In genomic region chr12:53670966-53671365, GRCh38 we compare ENCODE assay signal across 20 cellular contexts. TPM values are rescaled to one million over a fixed set of nuclear protein-coding genes. Genes with fewer than 3 reads are reported as not detected.
DNase-seq lines count a peak whose midpoint lies in the region; ATAC-seq, FAIRE-seq and TF ChIP-seq lines count a peak whose summit lies in the region.
"Had no signal": no experiment of that assay in that cellular context is flagged by ENCODE, and none has a peak within 500 bp of the region (broad histone marks: within the 10 kb centered on the region; RNA-seq: fewer than 3 reads in every experiment).

No MANE protein-coding gene starts in this region.

- H3K4me2 ChIP-seq in DND-41 (ENCODE audit: insufficient read depth, low read length): peak overlapping the region; percentile 42; the same call in 1 of the 2 replicates
- H3K4me2 ChIP-seq in KMS-11: peak overlapping the region; percentile 50
- H3K4me2 ChIP-seq in endothelial cell of umbilical vein (ENCODE audit: insufficient read depth, low read length): no peak overlapping the region

- ATAC-seq in activated CD4-positive, alpha-beta T cell treated with anti-CD3 and anti-CD28 coated beads for 36 hours: no peak
- no peak for ATAC-seq in DND-41 (ENCODE audit: insufficient read depth, low read depth)

- peak; percentile 42 for FAIRE-seq in endothelial cell of umbilical vein (lab: Jason Lieb, UNC)
- FAIRE-seq: A204.1, HTR-8/SVneo had no signal

- H3K27ac Mint-ChIP-seq in activated CD4-positive, alpha-beta T cell treated with anti-CD3 and anti-CD28 coated beads for 36 hours: peak overlapping the region; percentile 34

- POLR2A ChIA-PET in activated CD4-positive, alpha-beta T cell treated with anti-CD3 and anti-CD28 coated beads for 36 hours (lab: Charles Lee): no interaction called here
- POLR2A ChIA-PET in endothelial cell of umbilical vein (lab: Charles Lee): no interaction called here

- H3K4me3 ChIP-seq in DND-41 (ENCODE audit: low read depth in 1 of 2, low read length in 2 of 2) (no peak overlapping the region), KMS-11 (IDR thresholded peaks at IDR 0.05; ENCODE audit: insufficient read depth, low read depth, low read length) (no peak overlapping the region), endothelial cell of umbilical vein (replicated peaks in 1 of 3; ENCODE audit: insufficient read depth in 1 of 3, low read depth in 1 of 3, low read length in 3 of 3) (no peak overlapping the region), uterus (no peak overlapping the region)
- H3K4me3 ChIP-seq: SJSA1 had no signal

- dilution Hi-C loops in endothelial cell of umbilical vein (cut with MboI; ENCODE audit: extremely low pct_ligation_motif_present, low sequenced_read_pairs): no loop called here

- no peaks in the 10 kb centered on the region for H3K27me3 ChIP-seq in DND-41 (ENCODE audit: insufficient read depth, low read length, poor library complexity)
- no peaks in the 10 kb centered on the region for H3K27me3 ChIP-seq in KMS-11 (ENCODE audit: insufficient read depth, low read depth)
- H3K27me3 ChIP-seq in endothelial cell of umbilical vein (ENCODE audit: control insufficient read depth in 2 of 2, insufficient read depth in 2 of 2, low read length in 2 of 2): no peaks in the 10 kb centered on the region
- H3K27me3 ChIP-seq in uterus: no peaks in the 10 kb centered on the region
- H3K27me3 ChIP-seq: SJSA1 had no signal

- H3K4me3 Mint-ChIP-seq in activated CD4-positive, alpha-beta T cell treated with anti-CD3 and anti-CD28 coated beads for 36 hours: no peak overlapping the region

- CTCF ChIA-PET in activated CD4-positive, alpha-beta T cell treated with anti-CD3 and anti-CD28 coated beads for 36 hours (lab: Charles Lee): interaction anchor here (0.5 to 2.3 kb wide), 4 partner anchors 20 to 278 kb away, joined by 3 to 10 read pairs (median 4); no protein-coding TSS in a partner anchor
- CTCF ChIA-PET in endothelial cell of umbilical vein (lab: Charles Lee): interaction anchor here (1.9 kb wide), 1 partner anchor 127 kb away, joined by 8 read pairs; no protein-coding TSS in a partner anchor

- no peak for TF ChIP-seq CTCF in DND-41 (IDR thresholded peaks at IDR 0.05; ENCODE audit: borderline replicate concordance, extremely low read depth, low read length, poor library complexity, severe bottlenecking)
- no peak for TF ChIP-seq CTCF in KMS-11 (conservative IDR thresholded peaks at IDR 0.05; ENCODE audit: low read depth, low read length)
- no peak for TF ChIP-seq CTCF in endothelial cell of umbilical vein (IDR thresholded peaks at IDR 0.05; ENCODE audit: extremely low read depth in 1 of 2, insufficient read depth in 1 of 2, low read depth in 1 of 2, low read length in 2 of 2)
- no peak for TF ChIP-seq CTCF in uterus (IDR thresholded peaks at IDR 0.05)

- H3K27ac ChIP-seq in DND-41 (ENCODE audit: low read length) (no peak overlapping the region), KMS-11 (peak overlapping the region; percentile 69; the same call in 1 of the 2 replicates), endothelial cell of umbilical vein (ENCODE audit: insufficient read depth, low read depth, low read length) (no peak overlapping the region), substantia nigra (ENCODE audit: low read depth, low read length, poor library complexity, severe bottlenecking) (no peak overlapping the region), uterus (no peak overlapping the region)
- H3K27ac ChIP-seq: SJSA1 had no signal

- H2AFZ ChIP-seq in DND-41 (ENCODE audit: low read depth, low read length) (no peak overlapping the region), KMS-11 (ENCODE audit: low read depth) (no peak overlapping the region), endothelial cell of umbilical vein (ENCODE audit: low read depth, low read length) (no peak overlapping the region)

- H3K9me3 ChIP-seq in DND-41 (ENCODE audit: insufficient read depth, low read length, severe bottlenecking): no peaks in the 10 kb centered on the region
- H3K9me3 ChIP-seq in endothelial cell of umbilical vein (replicated peaks; ENCODE audit: control insufficient read depth, insufficient read depth, low read length): no peaks in the 10 kb centered on the region
- no peaks in the 10 kb centered on the region for H3K9me3 ChIP-seq in uterus
- H3K9me3 ChIP-seq: SJSA1 had no signal

- H4K20me1 ChIP-seq in DND-41 (ENCODE audit: insufficient read depth, low read length) (peaks cover 24% of the 10 kb centered on the region; the same call in 1 of the 2 replicates), KMS-11 (ENCODE audit: insufficient read depth) (no peaks in the 10 kb centered on the region), endothelial cell of umbilical vein (replicated peaks; ENCODE audit: control insufficient read depth, extremely low read depth, insufficient read depth, low read length) (no peaks in the 10 kb centered on the region)

- H3K4me1 ChIP-seq in DND-41 (ENCODE audit: insufficient read depth, low read length) (peaks cover 39% of the 10 kb centered on the region), KMS-11 (ENCODE audit: low read depth, poor library complexity, severe bottlenecking) (peaks cover 87% of the 10 kb centered on the region), endothelial cell of umbilical vein (ENCODE audit: control insufficient read depth, extremely low read depth, insufficient read depth, low read length) (peaks cover 15% of the 10 kb centered on the region), uterus (no peaks in the 10 kb centered on the region)

- H3K27me3 Mint-ChIP-seq in activated CD4-positive, alpha-beta T cell treated with anti-CD3 and anti-CD28 coated beads for 36 hours: no peaks in the 10 kb centered on the region
- H3K27me3 Mint-ChIP-seq: IgD-negative memory B cell had no signal

- no peak overlapping the region for H3K9ac ChIP-seq in DND-41 (ENCODE audit: low read depth, low read length)
- no peak overlapping the region for H3K9ac ChIP-seq in KMS-11
- H3K9ac ChIP-seq in endothelial cell of umbilical vein (replicated peaks; ENCODE audit: extremely low read depth, insufficient read depth, low read length): no peak overlapping the region

- TF ChIP-seq POLR2A in endothelial cell of umbilical vein (IDR thresholded peaks at IDR 0.05; ENCODE audit: low read depth, low read length) (no peak), uterus (IDR thresholded peaks at IDR 0.05) (no peak)

- H3K36me3 ChIP-seq in DND-41 (ENCODE audit: insufficient read depth, low read length): peaks cover 83% of the 10 kb centered on the region
- H3K36me3 ChIP-seq in KMS-11 (ENCODE audit: insufficient read depth): peaks cover 33% of the 10 kb centered on the region; the same call in 1 of the 2 replicates
- H3K36me3 ChIP-seq in endothelial cell of umbilical vein (ENCODE audit: control insufficient read depth in 2 of 2, extremely low read depth in 1 of 2, insufficient read depth in 2 of 2, low read length in 2 of 2): peaks cover 8 to 31% of the 10 kb centered on the region in 2 experiments
- no peaks in the 10 kb centered on the region for H3K36me3 ChIP-seq in uterus

- H3K9me1 ChIP-seq in endothelial cell of umbilical vein (replicated peaks; ENCODE audit: control insufficient read depth, extremely low read depth, insufficient read depth, low read length): no peaks in the 10 kb centered on the region

- H3K9me3 Mint-ChIP-seq in activated CD4-positive, alpha-beta T cell treated with anti-CD3 and anti-CD28 coated beads for 36 hours (ENCODE audit: low read depth): no peaks in the 10 kb centered on the region
- H3K9me3 Mint-ChIP-seq: IgD-negative memory B cell had no signal

- H3K79me2 ChIP-seq in DND-41 (ENCODE audit: insufficient read depth, low read length) (peaks cover 60% of the 10 kb centered on the region), KMS-11 (ENCODE audit: insufficient read depth, low read depth) (peaks cover 67% of the 10 kb centered on the region), endothelial cell of umbilical vein (ENCODE audit: control insufficient read depth, insufficient read depth, low read length) (peaks cover 42% of the 10 kb centered on the region)

- intact Hi-C loops in activated CD4-positive, alpha-beta T cell treated with anti-CD3 and anti-CD28 coated beads for 36 hours (cut with DNase I, micrococcal nuclease): no loop called here
- intact Hi-C loops in endothelial cell of umbilical vein (cut with micrococcal nuclease): no loop called here
- intact Hi-C loops in uterus (cut with DNase I; ENCODE audit: low total_unique reads): no loop called here

- H3K36me3 Mint-ChIP-seq in activated CD4-positive, alpha-beta T cell treated with anti-CD3 and anti-CD28 coated beads for 36 hours (ENCODE audit: low read depth): peaks cover 58% of the 10 kb centered on the region

- peaks cover 32% of the 10 kb centered on the region for H3K4me1 Mint-ChIP-seq in activated CD4-positive, alpha-beta T cell treated with anti-CD3 and anti-CD28 coated beads for 36 hours

- no peak for DNase-seq in activated CD4-positive, alpha-beta T cell treated with anti-CD3 and anti-CD28 coated beads for 36 hours
- no peak for DNase-seq in activated CD4-positive, alpha-beta T cell treated with anti-CD3 and anti-CD28 coated beads, Interleukin-2, amount 50 U/mL, for 48 hours
- DNase-seq in DND-41: no peak
- no peak for DNase-seq in endothelial cell of umbilical vein (ENCODE audit: low read depth, low spot score)
- no peak for DNase-seq in mucosa of gallbladder (ENCODE audit: low spot score)
- DNase-seq in substantia nigra (lab: John Stamatoyannopoulos, UW): no peak
- no peak for DNase-seq in uterus
- DNase-seq: C1 segment of cervical spinal cord, H7, MV-4-11, NCI-H1436, NCI-H2029 treated with DMSO at 0.1 percent for 48 hours, NCI-H2171 treated with DMSO at 0.1 percent for 48 hours, NCI-H446 treated with DMSO at 0.1 percent for 48 hours, NCI-H748 treated with DMSO at 0.1 percent for 48 hours had no signal

- no TSS peak for BruUV-seq in endothelial cell of umbilical vein (replicated peaks; lab: Mats Ljungman, UMichigan)

RNA-seq across cellular contexts. Expression of gene ATP5MC2, which starts 4.9 kb away (rescaled TPM):
- 100 to 1,000 TPM; 356 to 415 TPM for total RNA-seq in activated CD4-positive, alpha-beta T cell treated with anti-CD3 and anti-CD28 coated beads for 36 hours
- total RNA-seq in endothelial cell of umbilical vein (375 and 402 TPM in 2 replicates), mucosa of gallbladder (318 TPM), uterus (100 to 1,000 TPM in 2 of 4 donors, 10 to 100 TPM in 2; 68.9 to 215 (median 133) TPM)
- polyA plus RNA-seq in endothelial cell of umbilical vein: 820 and 971 TPM in 2 replicates
- 532 and 616 TPM in 2 replicates for polyA plus RNA-seq in endothelial cell of umbilical vein (2011; cell fraction: cytosol; rRNA removed)
- 178 and 218 TPM in 2 replicates for polyA plus RNA-seq in endothelial cell of umbilical vein (2011; cell fraction: nucleus; rRNA removed)
- 505 and 689 TPM in 2 replicates for polyA plus RNA-seq in endothelial cell of umbilical vein (2012)
- 1,130 and 1,205 TPM in 2 replicates for polyA minus RNA-seq in endothelial cell of umbilical vein
- 471 TPM for polyA minus RNA-seq in endothelial cell of umbilical vein (2011; cell fraction: cytosol; rRNA and poly(A)+ RNA removed)
- 100 and 119 TPM in 2 replicates for polyA minus RNA-seq in endothelial cell of umbilical vein (2011; cell fraction: nucleus; rRNA and poly(A)+ RNA removed)

RNA-seq across cellular contexts. Expression of gene ATF7, which starts 44.8 kb away (rescaled TPM):
- 10 to 100 TPM; 23.0 to 28.1 TPM for total RNA-seq in activated CD4-positive, alpha-beta T cell treated with anti-CD3 and anti-CD28 coated beads for 36 hours
- 56.9 and 68.5 TPM in 2 replicates for total RNA-seq in endothelial cell of umbilical vein
- 31.4 and 36.0 TPM in 2 replicates for polyA plus RNA-seq in endothelial cell of umbilical vein
- polyA plus RNA-seq in endothelial cell of umbilical vein (2011; cell fraction: cytosol; rRNA removed): 28.0 and 28.4 TPM in 2 replicates
- polyA plus RNA-seq in endothelial cell of umbilical vein (2011; cell fraction: nucleus; rRNA removed): 68.6 and 78.7 TPM in 2 replicates
- polyA plus RNA-seq in endothelial cell of umbilical vein (2012): 28.7 and 33.8 TPM in 2 replicates
- 64.9 and 76.4 TPM in 2 replicates for polyA minus RNA-seq in endothelial cell of umbilical vein
- polyA minus RNA-seq in endothelial cell of umbilical vein (2011; cell fraction: cytosol; rRNA and poly(A)+ RNA removed): 14.8 TPM
- 55.6 and 80.4 TPM in 2 replicates for polyA minus RNA-seq in endothelial cell of umbilical vein (2011; cell fraction: nucleus; rRNA and poly(A)+ RNA removed)
- 53.3 TPM for total RNA-seq in mucosa of gallbladder
- 10 to 100 TPM; 10.6 to 47.6 (median 21.3) TPM for total RNA-seq in uterus

RNA-seq across cellular contexts. Expression of gene CALCOCO1, which starts 56.3 kb away (rescaled TPM):
- 10 to 100 TPM; 17.1 to 20.4 TPM for total RNA-seq in activated CD4-positive, alpha-beta T cell treated with anti-CD3 and anti-CD28 coated beads for 36 hours
- total RNA-seq in endothelial cell of umbilical vein (61.8 and 70.9 TPM in 2 replicates), mucosa of gallbladder (188 TPM), uterus (100 to 1,000 TPM; 121 to 219 (median 152) TPM)
- polyA plus RNA-seq in endothelial cell of umbilical vein: 135 and 146 TPM in 2 replicates
- 59.0 and 74.5 TPM in 2 replicates for polyA plus RNA-seq in endothelial cell of umbilical vein (2011; cell fraction: cytosol; rRNA removed)
- 435 and 521 TPM in 2 replicates for polyA plus RNA-seq in endothelial cell of umbilical vein (2011; cell fraction: nucleus; rRNA removed)
- 63.7 and 64.1 TPM in 2 replicates for polyA plus RNA-seq in endothelial cell of umbilical vein (2012)
- polyA minus RNA-seq in endothelial cell of umbilical vein: 102 and 136 TPM in 2 replicates
- polyA minus RNA-seq in endothelial cell of umbilical vein (2011; cell fraction: cytosol; rRNA and poly(A)+ RNA removed): 8.0 TPM
- 79.0 and 96.8 TPM in 2 replicates for polyA minus RNA-seq in endothelial cell of umbilical vein (2011; cell fraction: nucleus; rRNA and poly(A)+ RNA removed)
